In the genomic region with DNA sequence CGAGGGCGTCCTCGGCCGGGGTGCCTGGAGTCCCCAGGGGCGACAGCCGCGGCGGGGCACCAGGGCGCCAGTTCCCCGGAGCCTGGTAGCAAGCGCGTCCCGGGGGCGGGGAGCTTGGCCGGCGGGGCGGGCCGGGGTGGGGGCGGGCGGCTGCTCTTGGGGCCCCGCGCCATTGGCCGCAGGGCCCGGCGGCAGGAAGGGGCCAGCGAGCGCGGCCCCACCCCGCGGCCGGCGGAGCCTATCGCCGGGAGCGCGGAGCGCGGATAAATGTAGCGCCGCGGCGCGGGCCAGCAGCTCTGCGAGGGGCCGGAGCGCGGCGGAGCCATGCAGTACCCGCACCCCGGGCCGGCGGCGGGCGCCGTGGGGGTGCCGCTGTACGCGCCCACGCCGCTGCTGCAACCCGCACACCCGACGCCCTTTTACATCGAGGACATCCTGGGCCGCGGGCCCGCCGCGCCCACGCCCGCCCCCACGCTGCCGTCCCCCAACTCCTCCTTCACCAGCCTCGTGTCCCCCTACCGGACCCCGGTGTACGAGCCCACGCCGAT, we compare ENCODE assay signal across 8 cellular contexts. TPM values are rescaled to one million over a fixed set of nuclear protein-coding genes. Genes with fewer than 3 reads are reported as not detected.
DNase-seq lines count a peak whose midpoint lies in the region; ATAC-seq and TF ChIP-seq lines count a peak whose summit lies in the region.

A gene (plus strand): TSS at position 293 of the 548 bp plus-strand sequence. CDS start 32 bp downstream, at position 325.

- WGBS in gastroesophageal sphincter (ENCODE audit: low coverage in 1 of 2), 2 donors, result no CpG with 5 or more reads among the region's 79 CpGs

- H3K27ac ChIP-seq in gastroesophageal sphincter (peak within 1 kb of the TSS; percentile 32 to 92 (median 84)), neural progenitor cell (no peak within 1 kb of the TSS)

- H3K9ac ChIP-seq in neural progenitor cell, result no peak within 1 kb of the TSS

- H3K9me3 ChIP-seq in gastroesophageal sphincter (peaks cover 0 to 16% (median 0%) of the 10 kb centered on the region in 3 donors), neural progenitor cell (ENCODE audit: low read depth) (no peaks in the 10 kb centered on the region)

- no peak for TF ChIP-seq EP300 in gastroesophageal sphincter (IDR thresholded peaks at IDR 0.05)

- peak; percentile 63 to 78 for TF ChIP-seq POLR2A in gastroesophageal sphincter (IDR thresholded peaks at IDR 0.05)

- peaks cover 56% of the 10 kb centered on the region for H4K20me1 ChIP-seq in neural progenitor cell (ENCODE audit: low read depth)

- no peaks in the 10 kb centered on the region for H3K36me3 Mint-ChIP-seq in neural progenitor cell

- peaks cover 41% of the 10 kb centered on the region for H3K27me3 ChIP-seq in gastroesophageal sphincter
- H3K27me3 ChIP-seq in neural progenitor cell, result peaks cover 88% of the 10 kb centered on the region

- peak within 1 kb of the TSS; percentile 79 for H3K4me3 Mint-ChIP-seq in neural progenitor cell

- H3K79me2 ChIP-seq in neural progenitor cell (ENCODE audit: low read depth), result no peaks in the 10 kb centered on the region

- peaks cover 47% of the 10 kb centered on the region for H3F3A ChIP-seq in neural progenitor cell (ENCODE audit: low read depth)

- TF ChIP-seq CTCF in gastroesophageal sphincter (IDR thresholded peaks at IDR 0.05) (peak in 3 of 4 experiments; percentile 8 to 12 (median 9)), neural progenitor cell (IDR thresholded peaks at IDR 0.05) (no peak)

- peaks cover 23% of the 10 kb centered on the region for H3K9me3 Mint-ChIP-seq in neural progenitor cell

- H3K4me2 ChIP-seq in neural progenitor cell, result peak within 1 kb of the TSS; percentile 75

- H3K4me1 ChIP-seq in gastroesophageal sphincter (peaks cover 0 to 46% (median 0%) of the 10 kb centered on the region in 3 donors), neural progenitor cell (peaks cover 8% of the 10 kb centered on the region)

- no peak within 1 kb of the TSS for H3K27ac Mint-ChIP-seq in neural progenitor cell

- H3K36me3 ChIP-seq in gastroesophageal sphincter, result no peaks in the 10 kb centered on the region
- H3K36me3 ChIP-seq in neural progenitor cell, result no peaks in the 10 kb centered on the region

- H3K4me3 ChIP-seq in gastroesophageal sphincter (peak within 1 kb of the TSS; percentile 61 to 76), neural progenitor cell (peak within 1 kb of the TSS; percentile 43)

- DNase-seq in NCI-H345 (lab: John Stamatoyannopoulos, UW), result peak; percentile 21
- DNase-seq in NCI-H345 treated with DMSO at 0.1 percent for 48 hours (lab: John Stamatoyannopoulos, UW; ENCODE audit: unreplicated experiment), result no peak
- peak; percentile 47 for DNase-seq in NCI-H510A (lab: John Stamatoyannopoulos, UW)
- DNase-seq in activated naive CD4-positive, alpha-beta T cell treated with Interleukin-2 at 50 U/mL for 16 hours, result peak; percentile 42
- peak; percentile 79 for DNase-seq in neural progenitor cell (ENCODE audit: low spot score)
- no peak for DNase-seq in NCI-H187 treated with DMSO at 0.1 percent for 48 hours (lab: John Stamatoyannopoulos, UW)

- ATAC-seq in HG02571 (IDR thresholded peaks at IDR 0.05; ENCODE audit: unreplicated experiment) (peak; percentile 62), gastroesophageal sphincter (peak; percentile 88)

- H3K27me3 Mint-ChIP-seq in neural progenitor cell (ENCODE audit: insufficient read depth, low read depth), result peaks cover 73% of the 10 kb centered on the region

- peaks cover 16% of the 10 kb centered on the region for H3K4me1 Mint-ChIP-seq in neural progenitor cell

- H2AFZ ChIP-seq in neural progenitor cell (replicated peaks), result peak within 1 kb of the TSS; percentile 88

RNA-seq across cellular contexts. Expression of the gene that starts here (rescaled TPM):
- total RNA-seq in gastroesophageal sphincter, result 10 to 100 TPM in 1 of 4 donors, 1 to 10 TPM in 3; 2.8 to 10.6 (median 5.9) TPM
- not detected in 2 replicates for total RNA-seq in neural progenitor cell (ENCODE audit: low replicate concordance)

Comparison
In these comparisons a context has a peak if more than half of its experiments do, and no peak if none do; other contexts are left out.
1. DNase-seq: peak in NCI-H345 (single experiment), NCI-H510A (single experiment) and activated naive CD4-positive, alpha-beta T cell treated with Interleukin-2 at 50 U/mL for 16 hours (single experiment); none in NCI-H345 treated with DMSO at 0.1 percent for 48 hours (single experiment) and NCI-H187 treated with DMSO at 0.1 percent for 48 hours (single experiment).
2. Peak in DNase-seq, H3K4me3 ChIP-seq and H3K4me2 ChIP-seq in neural progenitor cell; RNA of the gene not detected or under 1 TPM.